ENCODE assay signal across 8 cellular contexts in genomic region chr6:71012871-71013456, GRCh38. TPM values are rescaled to one million over a fixed set of nuclear protein-coding genes. Genes with fewer than 3 reads are reported as not detected.
A peak's percentile ranks its signal among the peaks of the same experiment; 100 is the strongest.
DNase-seq lines count a peak whose midpoint lies in the region; ATAC-seq and TF ChIP-seq lines count a peak whose summit lies in the region.

No MANE protein-coding gene starts in this region.

- no peaks in the 10 kb centered on the region for H3K9me3 ChIP-seq in breast epithelium

- intact Hi-C loops in breast epithelium (cut with DNase I; ENCODE audit: low total_unique reads) = loop anchor here (5.0 kb wide), 1 partner anchor 1069 kb away; no protein-coding TSS in a partner anchor

- ATAC-seq in activated T-cell treated with anti-CD3 and anti-CD28 coated beads, Interleukin-2, amount 50 U/mL, for 72 hours (replicated peaks in 1 of 2) = peak; percentile 68
- ATAC-seq in GM21423 (IDR thresholded peaks at IDR 0.05; ENCODE audit: unreplicated experiment) (peak; percentile 74), HG03558 (IDR thresholded peaks at IDR 0.05; ENCODE audit: extremely low read depth, unreplicated experiment) (peak; percentile 84)

- H3K27ac Mint-ChIP-seq in activated T-cell treated with anti-CD3 and anti-CD28 coated beads, Interleukin-2, amount 50 U/mL, for 72 hours = no peak overlapping the region
- no peak overlapping the region for H3K27ac Mint-ChIP-seq in activated T-cell treated with anti-CD3 and anti-CD28 coated beads, Interleukin-2, amount 50 U/mL, for 24 hours
- H3K27ac Mint-ChIP-seq in type B pancreatic cell = no peak overlapping the region

- H3K4me1 Mint-ChIP-seq in activated T-cell treated with anti-CD3 and anti-CD28 coated beads, Interleukin-2, amount 50 U/mL, for 72 hours (ENCODE audit: low read depth) = no peaks in the 10 kb centered on the region
- H3K4me1 Mint-ChIP-seq in activated T-cell treated with anti-CD3 and anti-CD28 coated beads, Interleukin-2, amount 50 U/mL, for 24 hours (ENCODE audit: low read depth) = no peaks in the 10 kb centered on the region
- peaks cover 12% of the 10 kb centered on the region for H3K4me1 Mint-ChIP-seq in type B pancreatic cell (ENCODE audit: unreplicated experiment)

- H3K36me3 Mint-ChIP-seq in activated T-cell treated with anti-CD3 and anti-CD28 coated beads, Interleukin-2, amount 50 U/mL, for 72 hours (ENCODE audit: insufficient read depth in 2 of 2) = no peaks in the 10 kb centered on the region
- no peaks in the 10 kb centered on the region for H3K36me3 Mint-ChIP-seq in activated T-cell treated with anti-CD3 and anti-CD28 coated beads, Interleukin-2, amount 50 U/mL, for 24 hours (ENCODE audit: low read depth)
- no peaks in the 10 kb centered on the region for H3K36me3 Mint-ChIP-seq in type B pancreatic cell

- no peaks in the 10 kb centered on the region for H3K36me3 ChIP-seq in breast epithelium

- H3K4me1 ChIP-seq in breast epithelium = no peaks in the 10 kb centered on the region

- TF ChIP-seq CTCF in breast epithelium (IDR thresholded peaks at IDR 0.05) = peak in 2 of 3 donors; percentile 56
- peak; percentile 93 for TF ChIP-seq CTCF in type B pancreatic cell (conservative IDR thresholded peaks at IDR 0.05)

- peak; percentile 7 to 29 for DNase-seq in activated T-cell treated with anti-CD3 and anti-CD28 coated beads, Interleukin-2, amount 50 U/mL, for 72 hours
- no peak for DNase-seq in activated T-cell treated with anti-CD3 and anti-CD28 coated beads, Interleukin-2, amount 50 U/mL, for 24 hours
- DNase-seq in NCI-H774 (lab: John Stamatoyannopoulos, UW) = peak; percentile 79
- no peak for DNase-seq in breast epithelium (ENCODE audit: low spot score in 2 of 2)
- DNase-seq in kidney tubule cell (ENCODE audit: low spot score) = peak; percentile 67
- DNase-seq in type B pancreatic cell (ENCODE audit: extremely low spot score, unreplicated experiment) = no peak

- TF ChIP-seq POLR2A in breast epithelium (IDR thresholded peaks at IDR 0.05) = no peak

- no peak overlapping the region for H3K4me3 ChIP-seq in breast epithelium

- no peaks in the 10 kb centered on the region for H3K27me3 ChIP-seq in breast epithelium

- H3K27me3 Mint-ChIP-seq in activated T-cell treated with anti-CD3 and anti-CD28 coated beads, Interleukin-2, amount 50 U/mL, for 72 hours (ENCODE audit: low read depth) = peaks cover 13% of the 10 kb centered on the region
- H3K27me3 Mint-ChIP-seq in activated T-cell treated with anti-CD3 and anti-CD28 coated beads, Interleukin-2, amount 50 U/mL, for 24 hours = peaks cover 47% of the 10 kb centered on the region
- peaks cover 3% of the 10 kb centered on the region for H3K27me3 Mint-ChIP-seq in type B pancreatic cell

- no peak overlapping the region for H3K27ac ChIP-seq in breast epithelium

- no peaks in the 10 kb centered on the region for H3K9me3 Mint-ChIP-seq in activated T-cell treated with anti-CD3 and anti-CD28 coated beads, Interleukin-2, amount 50 U/mL, for 72 hours
- no peaks in the 10 kb centered on the region for H3K9me3 Mint-ChIP-seq in activated T-cell treated with anti-CD3 and anti-CD28 coated beads, Interleukin-2, amount 50 U/mL, for 24 hours
- H3K9me3 Mint-ChIP-seq in type B pancreatic cell = no peaks in the 10 kb centered on the region

- no peak overlapping the region for H3K4me3 Mint-ChIP-seq in activated T-cell treated with anti-CD3 and anti-CD28 coated beads, Interleukin-2, amount 50 U/mL, for 72 hours
- no peak overlapping the region for H3K4me3 Mint-ChIP-seq in activated T-cell treated with anti-CD3 and anti-CD28 coated beads, Interleukin-2, amount 50 U/mL, for 24 hours
- no peak overlapping the region for H3K4me3 Mint-ChIP-seq in type B pancreatic cell

RNA-seq across cellular contexts. Expression of gene B3GAT2, which starts 56.1 kb away (rescaled TPM):
- total RNA-seq in activated T-cell treated with anti-CD3 and anti-CD28 coated beads, Interleukin-2, amount 50 U/mL, for 72 hours = not detected
- total RNA-seq in breast epithelium (under 1 TPM in 2 of 3 donors, not detected in 1; under 0.01 to 0.29 TPM), type B pancreatic cell (ENCODE audit: low replicate concordance) (0.05 and 1.7 TPM in 2 replicates)

Comparison
In these comparisons a context has a peak if more than half of its experiments do, and no peak if none do; other contexts are left out.
1. DNase-seq: peak in activated T-cell treated with anti-CD3 and anti-CD28 coated beads, Interleukin-2, amount 50 U/mL, for 72 hours (2 of 2), NCI-H774 (single experiment) and kidney tubule cell (single experiment); none in activated T-cell treated with anti-CD3 and anti-CD28 coated beads, Interleukin-2, amount 50 U/mL, for 24 hours (single experiment), breast epithelium (0 of 2) and type B pancreatic cell (single experiment).
2. Peak in every context shown above with its lines, with median percentiles within 50 percentile points of each other: ATAC-seq.